Comparison of ENCODE assay signal across 9 cellular contexts in genomic region chr1:91712981-91713841, GRCh38.
DNase-seq lines count a peak whose midpoint lies in the region; ATAC-seq and TF ChIP-seq lines count a peak whose summit lies in the region.
"Had no signal": no experiment of that assay in that cellular context is flagged by ENCODE, and none has a peak within 500 bp of the region (broad histone marks: within the 10 kb centered on the region; RNA-seq: fewer than 3 reads in every experiment).

No MANE protein-coding gene starts in this region.

- peak overlapping the region in 1 of 3 donors; percentile 18 for H3K4me3 ChIP-seq in breast epithelium
- no peak overlapping the region for H3K4me3 ChIP-seq in mammary epithelial cell (replicated peaks in 1 of 3; ENCODE audit: insufficient read depth in 1 of 3, low read depth in 2 of 3, low read length in 3 of 3)
- H3K4me3 ChIP-seq in testis, result no peak overlapping the region

- no peak overlapping the region for H3K4me2 ChIP-seq in mammary epithelial cell (ENCODE audit: insufficient read depth, low read depth, low read length)

- BruUV-seq in mammary epithelial cell (replicated peaks; lab: Mats Ljungman, UMichigan), result no TSS peak

- H3K9me3 ChIP-seq in breast epithelium (no peaks in the 10 kb centered on the region), mammary epithelial cell (replicated peaks; ENCODE audit: insufficient read depth, low read length) (no peaks in the 10 kb centered on the region), testis (no peaks in the 10 kb centered on the region)

- peak; percentile 60 for ATAC-seq in HG03558 (IDR thresholded peaks at IDR 0.05; ENCODE audit: extremely low read depth, unreplicated experiment)
- ATAC-seq in memory B cell (ENCODE audit: low read depth), result peak; percentile 17
- ATAC-seq in GM19328 (IDR thresholded peaks at IDR 0.05; ENCODE audit: unreplicated experiment), result no peak

- H3K36me3 Mint-ChIP-seq in memory B cell, result no peaks in the 10 kb centered on the region

- intact Hi-C loops in breast epithelium (cut with DNase I; ENCODE audit: low total_unique reads), result no loop called here
- intact Hi-C loops in mammary epithelial cell (cut with micrococcal nuclease), result no loop called here
- intact Hi-C loops in testis (cut with DNase I; ENCODE audit: low total_unique reads), result no loop called here

- TF ChIP-seq POLR2A in breast epithelium (IDR thresholded peaks at IDR 0.05), result no peak
- TF ChIP-seq POLR2A in testis (IDR thresholded peaks at IDR 0.05), result no peak

- H3K79me2 ChIP-seq in mammary epithelial cell (ENCODE audit: insufficient read depth, low read length), result no peaks in the 10 kb centered on the region

- no peak overlapping the region for H2AFZ ChIP-seq in mammary epithelial cell (ENCODE audit: low read depth, low read length)

- in situ Hi-C loops in mammary epithelial cell (cut with MboI; ENCODE audit: low sequenced_read_pairs in 2 of 2), result no loop called here

- H3K4me1 Mint-ChIP-seq in memory B cell, result no peaks in the 10 kb centered on the region

- H3K27me3 ChIP-seq in breast epithelium, result no peaks in the 10 kb centered on the region
- no peaks in the 10 kb centered on the region for H3K27me3 ChIP-seq in mammary epithelial cell (ENCODE audit: insufficient read depth, low read length)
- no peaks in the 10 kb centered on the region for H3K27me3 ChIP-seq in testis

- H3K36me3 ChIP-seq in breast epithelium, result no peaks in the 10 kb centered on the region
- no peaks in the 10 kb centered on the region for H3K36me3 ChIP-seq in mammary epithelial cell (ENCODE audit: insufficient read depth, low read length)
- no peaks in the 10 kb centered on the region for H3K36me3 ChIP-seq in testis (ENCODE audit: low read depth, missing control alignments)

- DNase-seq in breast epithelium (ENCODE audit: low spot score in 2 of 2), result no peak
- DNase-seq in mammary epithelial cell, result no peak
- DNase-seq in activated T-helper 9 cell treated with anti-CD3 and anti-CD28 coated beads, Interleukin-2, amount 50 U/mL, for 16 hours (ENCODE audit: low read depth), result peak; percentile 33
- DNase-seq in memory B cell (ENCODE audit: low spot score in 2 of 2), result no peak
- DNase-seq in testis, result peak; percentile 29
- DNase-seq in NCI-H345 treated with DMSO at 0.1 percent for 48 hours (lab: John Stamatoyannopoulos, UW; ENCODE audit: unreplicated experiment), result no peak
- DNase-seq: DND-41 had no signal

- no peak for TF ChIP-seq CTCF in breast epithelium (IDR thresholded peaks at IDR 0.05)
- TF ChIP-seq CTCF in mammary epithelial cell (conservative IDR thresholded peaks at IDR 0.05 in 1 of 2, IDR thresholded peaks at IDR 0.05 in 1 of 2; ENCODE audit: extremely low read depth in 1 of 2, insufficient read depth in 1 of 2, low read depth in 1 of 2, low read length in 2 of 2), result no peak
- TF ChIP-seq CTCF in testis (IDR thresholded peaks at IDR 0.05), result no peak

- peaks cover 5% of the 10 kb centered on the region for H3K27me3 Mint-ChIP-seq in memory B cell

- H3K4me3 Mint-ChIP-seq in memory B cell, result peak overlapping the region; percentile 37

- peak overlapping the region; percentile 50 to 87 for H3K27ac ChIP-seq in breast epithelium
- H3K27ac ChIP-seq in mammary epithelial cell (ENCODE audit: insufficient read depth, low read depth, low read length), result no peak overlapping the region
- H3K27ac ChIP-seq in testis, result peak overlapping the region; percentile 45 to 74

- H3K27ac Mint-ChIP-seq in memory B cell, result peak overlapping the region; percentile 33

- dilution Hi-C loops in mammary epithelial cell (cut with HindIII; ENCODE audit: low sequenced_read_pairs), result no loop called here

- H3K9ac ChIP-seq in mammary epithelial cell (ENCODE audit: insufficient read depth, low read length), result no peak overlapping the region

- no peaks in the 10 kb centered on the region for H3K9me3 Mint-ChIP-seq in memory B cell

- 63% methylated on average over 15 of the region's 15 CpGs for WGBS in mammary epithelial cell (ENCODE audit: low coverage, missing lambda C conversion rate)
- WGBS in testis, 2 donors, result 39 to 40% methylated on average over 15 of the region's 15 CpGs

- H3K4me1 ChIP-seq in breast epithelium, result no peaks in the 10 kb centered on the region
- no peaks in the 10 kb centered on the region for H3K4me1 ChIP-seq in mammary epithelial cell (ENCODE audit: insufficient read depth, low read length)
- peaks cover 5% of the 10 kb centered on the region for H3K4me1 ChIP-seq in testis

- H4K20me1 ChIP-seq in mammary epithelial cell (ENCODE audit: insufficient read depth, low read length), result no peaks in the 10 kb centered on the region

- CTCF ChIA-PET in mammary epithelial cell (lab: Charles Lee; ENCODE audit: low non-redundant PET), result no interaction called here

Comparison
In these comparisons a context has a peak if more than half of its experiments do, and no peak if none do; other contexts are left out.
1. DNase-seq: peak in activated T-helper 9 cell treated with anti-CD3 and anti-CD28 coated beads, Interleukin-2, amount 50 U/mL, for 16 hours (single experiment) and testis (single experiment); none in breast epithelium (0 of 2), mammary epithelial cell (single experiment), memory B cell (0 of 2) and NCI-H345 treated with DMSO at 0.1 percent for 48 hours (single experiment).